In the genomic region with DNA sequence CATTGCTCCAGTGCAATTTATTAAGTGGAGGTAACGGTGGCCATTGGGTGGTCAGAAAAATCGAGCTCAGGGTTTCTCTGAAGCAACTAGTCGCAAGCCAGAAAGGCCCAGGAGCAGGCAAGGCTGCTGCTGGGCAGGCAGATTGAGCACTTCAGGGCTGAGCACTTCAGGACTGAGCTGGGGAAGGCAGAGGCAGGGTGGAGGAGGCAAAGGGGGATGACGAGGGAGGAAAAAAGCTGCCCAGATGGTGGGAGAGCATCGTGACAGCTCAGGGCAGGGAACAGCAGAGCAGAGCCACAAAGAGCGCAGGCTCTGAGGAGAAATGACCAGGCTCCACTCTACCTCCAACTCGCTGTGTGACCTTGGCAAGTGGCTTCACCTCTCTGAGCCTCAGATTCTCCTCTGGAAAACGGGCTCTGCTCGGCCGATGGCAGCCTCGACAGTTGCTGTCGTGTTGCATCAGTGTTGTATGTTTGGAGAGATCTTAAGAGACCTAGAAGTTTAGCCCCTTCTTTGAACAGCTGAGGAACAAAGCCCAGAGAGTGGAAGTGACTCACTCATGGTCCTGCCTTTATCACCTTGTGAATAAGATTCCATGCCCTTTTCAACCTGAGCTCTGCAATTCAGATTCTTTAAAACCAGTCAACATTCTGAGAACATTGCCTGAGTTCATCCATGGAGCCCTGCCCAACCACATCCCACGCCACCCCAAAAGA, we compare ENCODE assay signal across 19 cellular contexts.
DNase-seq lines count a peak whose midpoint lies in the region; ATAC-seq lines count a peak whose summit lies in the region.
"Had no signal": no experiment of that assay in that cellular context is flagged by ENCODE, and none has a peak within 500 bp of the region (broad histone marks: within the 10 kb centered on the region; RNA-seq: fewer than 3 reads in every experiment).

No MANE protein-coding gene starts in this region.

- no peak overlapping the region for H3K9ac ChIP-seq in neuronal stem cell (ENCODE audit: low read depth, low read length, poor library complexity)

- no peak overlapping the region for H3K23ac ChIP-seq in neuronal stem cell (ENCODE audit: low read depth, low read length, poor library complexity)

- peaks cover 0 to 3% (median 0%) of the 10 kb centered on the region in 3 experiments for H3K27me3 ChIP-seq in neuronal stem cell (ENCODE audit: control insufficient read depth in 3 of 3, insufficient read depth in 3 of 3, low read depth in 1 of 3, low read length in 3 of 3)
- H3K27me3 ChIP-seq: body of pancreas, hepatocyte, right lobe of liver had no signal

- WGBS in neuronal stem cell (ENCODE audit: extremely low coverage in 2 of 2, insufficient read length in 2 of 2, insufficient replicate concordance in 1 of 2), 2 donors = no CpG with 5 or more reads among the region's 13 CpGs

- H3K36me3 ChIP-seq in neuronal stem cell (replicated peaks in 1 of 2; ENCODE audit: control insufficient read depth in 2 of 2, insufficient read depth in 2 of 2, low read length in 2 of 2) = no peaks in the 10 kb centered on the region
- H3K36me3 ChIP-seq: lower lobe of right lung, right lobe of liver had no signal

- H3K4me1 ChIP-seq in neuronal stem cell (ENCODE audit: control insufficient read depth in 2 of 2, insufficient read depth in 1 of 2, low read depth in 1 of 2, low read length in 2 of 2) = peaks cover 0 to 12% of the 10 kb centered on the region in 2 donors
- H3K4me1 ChIP-seq: body of pancreas, lower lobe of right lung, right lobe of liver had no signal

- peak overlapping the region; percentile 13 for H3K27ac ChIP-seq in neuronal stem cell (replicated peaks; ENCODE audit: low read length)
- H3K27ac ChIP-seq: body of pancreas, hepatocyte, lower lobe of right lung, right lobe of liver had no signal

- ATAC-seq in GM21619 (IDR thresholded peaks at IDR 0.05; ENCODE audit: unreplicated experiment) (no peak), HG02870 (IDR thresholded peaks at IDR 0.05; ENCODE audit: unreplicated experiment) (no peak)
- ATAC-seq: body of pancreas; lower lobe of right lung; right lobe of liver; stimulated activated memory B cell treated with anti-CD40 and anti-IgM and Interleukin-4, amounts not matched to agents 10 μg/mL and 1 μg/mL and 100 μg/mL, for 72 hours had no signal

- H3K4me2 ChIP-seq in neuronal stem cell (ENCODE audit: insufficient read depth, low read length, poor library complexity, severe bottlenecking) = no peak overlapping the region
- H3K4me2 ChIP-seq: hepatocyte had no signal

- H2BK5ac ChIP-seq in neuronal stem cell (ENCODE audit: low read length) = peak overlapping the region; percentile 15

- no peaks in the 10 kb centered on the region for H3K9me3 ChIP-seq in neuronal stem cell (replicated peaks in 1 of 2; ENCODE audit: control insufficient read depth in 2 of 2, insufficient read depth in 1 of 2, low read depth in 1 of 2, low read length in 2 of 2)
- H3K9me3 ChIP-seq: lower lobe of right lung, right lobe of liver had no signal

- H2BK12ac ChIP-seq in neuronal stem cell (ENCODE audit: low read length) = peak overlapping the region; percentile 96

- H2BK15ac ChIP-seq in neuronal stem cell (ENCODE audit: low read length) = peak overlapping the region; percentile 22

- no peak overlapping the region for H3K14ac ChIP-seq in neuronal stem cell (ENCODE audit: low read length)

- peak overlapping the region; percentile 26 for H3K4ac ChIP-seq in neuronal stem cell (ENCODE audit: low read length)

- DNase-seq in ELR (ENCODE audit: low read depth) (peak; percentile 35), LoVo (ENCODE audit: low spot score) (peak; percentile 49), astrocyte of the hippocampus (ENCODE audit: low read depth, low spot score) (peak; percentile 53), neuronal stem cell (ENCODE audit: low spot score) (no peak), C1 segment of cervical spinal cord (lab: John Stamatoyannopoulos, UW) (no peak)
- DNase-seq: activated CD4-positive, alpha-beta T cell treated with anti-CD3 and anti-CD28 coated beads for 4 hours; activated CD8-positive, alpha-beta memory T cell treated with anti-CD3 and anti-CD28 coated beads, Interleukin-2, amount 50 U/mL, for 4 hours; activated gamma-delta T cell; body of pancreas; lower lobe of right lung; MM.1S; NCI-H2081; NCI-H446 treated with DMSO at 0.1 percent for 48 hours; NK-92 treated with Interleukin-12 subunit alpha and Interleukin-12 subunit beta, amount 100 ng/mL, for 24 hours had no signal

- H4K8ac ChIP-seq in neuronal stem cell (ENCODE audit: low read depth, low read length) = peak overlapping the region; percentile 66

- no peak overlapping the region for H4K91ac ChIP-seq in neuronal stem cell (ENCODE audit: low read depth, low read length, poor library complexity)

- H3K18ac ChIP-seq in neuronal stem cell (ENCODE audit: low read length) = peak overlapping the region; percentile 87

- no peaks in the 10 kb centered on the region for H3K79me1 ChIP-seq in neuronal stem cell (ENCODE audit: low read depth, low read length)

- H2BK120ac ChIP-seq in neuronal stem cell (ENCODE audit: low read depth, low read length) = no peak overlapping the region

- H2AK5ac ChIP-seq in neuronal stem cell (ENCODE audit: low read depth, low read length) = peak overlapping the region; percentile 7

- no peak overlapping the region for H3K4me3 ChIP-seq in neuronal stem cell (ENCODE audit: low read length in 2 of 2)
- H3K4me3 ChIP-seq: body of pancreas, hepatocyte, lower lobe of right lung, right lobe of liver had no signal

- H2AFZ ChIP-seq in neuronal stem cell (ENCODE audit: low read length) = no peak overlapping the region
- H2AFZ ChIP-seq: hepatocyte had no signal

Comparison
In these comparisons a context has a peak if more than half of its experiments do, and no peak if none do; other contexts are left out.
1. DNase-seq: peak in ELR (single experiment), LoVo (single experiment) and astrocyte of the hippocampus (single experiment); none in neuronal stem cell (single experiment) and C1 segment of cervical spinal cord (0 of 14).